ENCODE assay signal across 8 cellular contexts in the genomic region with DNA sequence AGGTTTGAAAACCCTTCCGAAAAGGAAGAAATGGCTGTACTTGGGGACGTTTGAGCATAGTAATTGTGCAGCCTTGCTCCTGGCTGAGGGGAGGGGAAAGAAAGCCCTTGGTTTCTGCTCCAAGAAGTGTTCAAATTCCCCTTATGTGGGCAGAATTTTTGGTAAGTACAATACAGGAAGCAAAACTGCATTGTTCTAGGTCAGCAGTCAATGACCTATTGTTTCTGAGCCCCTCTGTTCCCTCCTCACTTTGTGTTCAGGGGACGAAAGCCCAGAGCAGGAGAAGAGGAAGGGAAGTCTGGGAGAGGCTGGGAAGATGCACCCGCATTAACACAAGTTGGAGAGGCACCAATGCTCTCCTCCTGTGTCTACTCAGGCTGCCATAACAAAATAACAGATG. TPM values are rescaled to one million over a fixed set of nuclear protein-coding genes. Genes with fewer than 3 reads are reported as not detected.
DNase-seq lines count a peak whose midpoint lies in the region; ATAC-seq and TF ChIP-seq lines count a peak whose summit lies in the region.

No MANE protein-coding gene starts in this region.

- no peaks in the 10 kb centered on the region for H3K27me3 Mint-ChIP-seq in nephron progenitor cell (ENCODE audit: low read depth, poor library complexity)
- H3K27me3 Mint-ChIP-seq in activated CD8-positive, alpha-beta memory T cell treated with anti-CD3 and anti-CD28 coated beads, Interleukin-2, amount 10 ng/mL, durations not matched to agents 7 days and 5 days, result no peaks in the 10 kb centered on the region

- no peak overlapping the region for H3K4me3 Mint-ChIP-seq in nephron progenitor cell
- H3K4me3 Mint-ChIP-seq in activated CD8-positive, alpha-beta memory T cell treated with anti-CD3 and anti-CD28 coated beads, Interleukin-2, amount 10 ng/mL, durations not matched to agents 7 days and 5 days, result no peak overlapping the region

- no peaks in the 10 kb centered on the region for H3K9me3 ChIP-seq in HAP-1

- H3K27ac Mint-ChIP-seq in nephron progenitor cell, result peak overlapping the region; percentile 82
- H3K27ac Mint-ChIP-seq in activated CD8-positive, alpha-beta memory T cell treated with anti-CD3 and anti-CD28 coated beads, Interleukin-2, amount 10 ng/mL, durations not matched to agents 7 days and 5 days, result no peak overlapping the region

- peaks cover 9% of the 10 kb centered on the region for H3K36me3 ChIP-seq in HAP-1 (replicated peaks)

- ATAC-seq in GM18861 (IDR thresholded peaks at IDR 0.05; ENCODE audit: unreplicated experiment) (peak; percentile 21), GM21786 (IDR thresholded peaks at IDR 0.05; ENCODE audit: unreplicated experiment) (peak; percentile 32), HG03520 (IDR thresholded peaks at IDR 0.05; ENCODE audit: unreplicated experiment) (peak; percentile 17)
- no peak for ATAC-seq in activated CD8-positive, alpha-beta memory T cell treated with anti-CD3 and anti-CD28 coated beads, Interleukin-2, amount 10 ng/mL, durations not matched to agents 7 days and 5 days

- TF ChIP-seq CTCF in nephron progenitor cell (IDR thresholded peaks at IDR 0.05), result no peak

- in situ Hi-C loops in HAP-1 (cut with MboI; ENCODE audit: low sequenced_read_pairs), result no loop called here

- no peak for DNase-seq in nephron progenitor cell
- no peak for DNase-seq in activated CD8-positive, alpha-beta memory T cell treated with anti-CD3 and anti-CD28 coated beads, Interleukin-2, amount 10 ng/mL, durations not matched to agents 7 days and 5 days
- DNase-seq in activated CD8-positive, alpha-beta memory T cell treated with anti-CD3 and anti-CD28 coated beads, Interleukin-2, amount 50 U/mL, for 48 hours, result no peak
- no peak for DNase-seq in HAP-1 (ENCODE audit: low spot score in 2 of 2)
- no peak for DNase-seq in UCSD-AML1 (lab: John Stamatoyannopoulos, UW; ENCODE audit: unreplicated experiment)

- H3K4me1 Mint-ChIP-seq in nephron progenitor cell, result peaks cover 17% of the 10 kb centered on the region
- peaks cover 4% of the 10 kb centered on the region for H3K4me1 Mint-ChIP-seq in activated CD8-positive, alpha-beta memory T cell treated with anti-CD3 and anti-CD28 coated beads, Interleukin-2, amount 10 ng/mL, durations not matched to agents 7 days and 5 days

- peaks cover 20% of the 10 kb centered on the region for H3K4me1 ChIP-seq in HAP-1

- no peaks in the 10 kb centered on the region for H3K27me3 ChIP-seq in HAP-1 (ENCODE audit: low read depth)

- CTCF ChIA-PET in activated CD8-positive, alpha-beta memory T cell treated with anti-CD3 and anti-CD28 coated beads, Interleukin-2, amount 10 ng/mL, durations not matched to agents 7 days and 5 days (lab: Charles Lee), result no interaction called here

- H3K4me3 ChIP-seq in HAP-1, result no peak overlapping the region

- peaks cover 18% of the 10 kb centered on the region for H3K9me3 Mint-ChIP-seq in nephron progenitor cell
- no peaks in the 10 kb centered on the region for H3K9me3 Mint-ChIP-seq in activated CD8-positive, alpha-beta memory T cell treated with anti-CD3 and anti-CD28 coated beads, Interleukin-2, amount 10 ng/mL, durations not matched to agents 7 days and 5 days (ENCODE audit: low read depth)

- peaks cover 91% of the 10 kb centered on the region for H3K36me3 Mint-ChIP-seq in nephron progenitor cell (ENCODE audit: low read depth)
- no peaks in the 10 kb centered on the region for H3K36me3 Mint-ChIP-seq in activated CD8-positive, alpha-beta memory T cell treated with anti-CD3 and anti-CD28 coated beads, Interleukin-2, amount 10 ng/mL, durations not matched to agents 7 days and 5 days

RNA-seq across cellular contexts. Expression of gene BASP1, which starts 11.9 kb away (rescaled TPM):
- under 1 TPM in 1 of 2 experiments, not detected in 1; 0.75 TPM for total RNA-seq in activated CD8-positive, alpha-beta memory T cell treated with anti-CD3 and anti-CD28 coated beads, Interleukin-2, amount 10 ng/mL, durations not matched to agents 7 days and 5 days
